In the genomic region with DNA sequence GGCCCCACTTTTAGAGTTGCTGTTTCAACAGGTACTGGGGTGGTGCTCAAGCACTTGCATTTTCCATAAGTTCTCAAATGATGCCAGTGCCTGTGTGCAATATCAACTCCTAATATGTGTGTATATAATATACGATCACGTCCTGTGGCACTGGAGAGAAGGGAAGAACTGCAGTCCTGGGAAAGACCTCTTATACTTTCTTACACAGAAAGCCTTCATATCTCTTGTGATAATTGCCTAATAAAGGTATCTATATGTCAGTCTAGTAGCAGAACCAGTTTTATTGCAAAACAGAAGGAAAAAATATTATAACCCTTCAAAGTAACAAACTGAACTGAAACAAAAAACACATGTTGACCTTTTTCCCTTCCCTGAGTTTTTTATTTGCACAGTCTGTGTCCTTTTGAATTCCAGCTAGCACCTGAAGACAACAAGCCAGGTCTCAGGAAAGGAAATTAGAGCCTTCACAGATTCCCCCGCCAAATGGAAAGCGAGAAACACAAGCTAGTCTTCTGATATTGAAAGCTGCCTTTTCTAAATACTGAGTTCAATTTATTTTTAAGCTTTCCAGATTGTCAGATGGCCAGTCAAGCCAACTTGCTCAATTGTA, we compare ENCODE assay signal across 20 cellular contexts. TPM values are rescaled to one million over a fixed set of nuclear protein-coding genes. Genes with fewer than 3 reads are reported as not detected.
"Had no signal": no experiment of that assay in that cellular context is flagged by ENCODE, and none has a peak within 500 bp of the region (broad histone marks: within the 10 kb centered on the region; RNA-seq: fewer than 3 reads in every experiment).

No MANE protein-coding gene starts in this region.

- H3K9me3 ChIP-seq: testis had no signal

- H3K79me2 ChIP-seq: hepatocyte had no signal

- DNase-seq: effector CD4-positive, alpha-beta T cell; endodermal cell; foreskin melanocyte; head of caudate nucleus; kidney; left cardiac atrium; left ventricle myocardium superior; mesendoderm; naive thymus-derived CD4-positive, alpha-beta T cell; right cardiac atrium; stimulated activated CD4-positive, alpha-beta T cell treated with anti-CD3 and anti-CD28 coated beads, Interleukin-4, amount 100 ng/mL, for 1 hour; stimulated activated CD8-positive, alpha-beta memory T cell treated with anti-CD3 and anti-CD28 coated beads, Interleukin-4, amount 100 ng/mL, for 48 hours; testis had no signal

- H3K4me3 Mint-ChIP-seq: endodermal cell; naive thymus-derived CD4-positive, alpha-beta T cell; neural crest cell; stimulated activated effector memory CD8-positive, alpha-beta T cell treated with anti-CD3 and anti-CD28 coated beads, Interleukin-12 subunit alpha, Interleukin-12 subunit beta, amount 100 ng/mL, for 72 hours; stimulated activated naive CD8-positive, alpha-beta T cell treated with anti-CD3 and anti-CD28 coated beads, Interleukin-15, Interleukin-2, amounts not matched to agents 100 ng/mL and 50 ng/mL, for 24 hours had no signal

- H3K27ac Mint-ChIP-seq: endodermal cell; naive thymus-derived CD4-positive, alpha-beta T cell; stimulated activated effector memory CD8-positive, alpha-beta T cell treated with anti-CD3 and anti-CD28 coated beads, Interleukin-12 subunit alpha, Interleukin-12 subunit beta, amount 100 ng/mL, for 72 hours; stimulated activated naive CD8-positive, alpha-beta T cell treated with anti-CD3 and anti-CD28 coated beads, Interleukin-15, Interleukin-2, amounts not matched to agents 100 ng/mL and 50 ng/mL, for 24 hours had no signal

- ATAC-seq: left cardiac atrium; left ventricle myocardium superior; naive thymus-derived CD4-positive, alpha-beta T cell; right cardiac atrium; stimulated activated effector memory CD8-positive, alpha-beta T cell treated with anti-CD3 and anti-CD28 coated beads, Interleukin-12 subunit alpha, Interleukin-12 subunit beta, amount 100 ng/mL, for 72 hours had no signal

- H3K27ac ChIP-seq: coronary artery, hepatocyte, testis had no signal

- H2AFZ ChIP-seq: hepatocyte had no signal

- H3K36me3 Mint-ChIP-seq: naive thymus-derived CD4-positive, alpha-beta T cell; stimulated activated effector memory CD8-positive, alpha-beta T cell treated with anti-CD3 and anti-CD28 coated beads, Interleukin-12 subunit alpha, Interleukin-12 subunit beta, amount 100 ng/mL, for 72 hours had no signal

- H3K9me3 Mint-ChIP-seq: endodermal cell; stimulated activated naive CD8-positive, alpha-beta T cell treated with anti-CD3 and anti-CD28 coated beads, Interleukin-15, Interleukin-2, amounts not matched to agents 100 ng/mL and 50 ng/mL, for 24 hours had no signal

- H3K4me2 ChIP-seq: hepatocyte, smooth muscle cell had no signal

- H3K4me1 Mint-ChIP-seq: endodermal cell; stimulated activated effector memory CD8-positive, alpha-beta T cell treated with anti-CD3 and anti-CD28 coated beads, Interleukin-12 subunit alpha, Interleukin-12 subunit beta, amount 100 ng/mL, for 72 hours had no signal

- H3K27me3 ChIP-seq: hepatocyte, testis had no signal

- H3K4me3 ChIP-seq: coronary artery, hepatocyte, smooth muscle cell, testis had no signal

- FAIRE-seq: kidney had no signal

RNA-seq across cellular contexts. Expression of a gene that starts 44.4 kb away (rescaled TPM):
- total RNA-seq: endodermal cell, mononuclear cell, neural crest cell had no signal
- polyA plus RNA-seq: naive thymus-derived CD4-positive, alpha-beta T cell had no signal
